ENCODE assay signal across 10 cellular contexts in genomic region chr9:92146610-92147009, GRCh38. TPM values are rescaled to one million over a fixed set of nuclear protein-coding genes. Genes with fewer than 3 reads are reported as not detected.
DNase-seq lines count a peak whose midpoint lies in the region; ATAC-seq and TF ChIP-seq lines count a peak whose summit lies in the region.
"Had no signal": no experiment of that assay in that cellular context is flagged by ENCODE, and none has a peak within 500 bp of the region (broad histone marks: within the 10 kb centered on the region; RNA-seq: fewer than 3 reads in every experiment).

No MANE protein-coding gene starts in this region.

- H3K9me3 Mint-ChIP-seq in CD8-positive, alpha-beta memory T cell = no peaks in the 10 kb centered on the region
- no peaks in the 10 kb centered on the region for H3K9me3 Mint-ChIP-seq in Calu3 (ENCODE audit: low read depth, unreplicated experiment)
- H3K9me3 Mint-ChIP-seq: T-helper 2 cell treated with Interferon-gamma antibody and Interleukin-4, amounts not matched to agents 5 μg/mL and 100 μg/mL, for 36 hours had no signal

- TSS peak; percentile 72 for BruUV-seq in PC-9 (replicated peaks; lab: Mats Ljungman, UMichigan)
- BruUV-seq in Calu3 (replicated peaks; lab: Mats Ljungman, UMichigan) = no TSS peak

- H3K9ac ChIP-seq in fibroblast of lung (ENCODE audit: insufficient read depth, low read length) = no peak overlapping the region

- peaks cover 22 to 62% of the 10 kb centered on the region in 2 donors for H3K27me3 Mint-ChIP-seq in CD8-positive, alpha-beta memory T cell
- peaks cover 18% of the 10 kb centered on the region for H3K27me3 Mint-ChIP-seq in Calu3 (ENCODE audit: unreplicated experiment)

- WGBS in lower leg skin, 2 donors = 35 to 37% methylated on average over 3 of the region's 3 CpGs

- H3K4me3 ChIP-seq in CD8-positive, alpha-beta memory T cell (ENCODE audit: low read length) = no peak overlapping the region
- H3K4me3 ChIP-seq in PC-9 (peak overlapping the region; percentile 31; the same call in 1 of the 2 replicates), fibroblast of lung (replicated peaks in 1 of 4; ENCODE audit: control extremely low read depth in 1 of 4, insufficient read depth in 1 of 4, low read depth in 3 of 4, low read length in 4 of 4) (no peak overlapping the region), osteoblast (ENCODE audit: insufficient read depth, low read length) (peak overlapping the region; percentile 48), lower leg skin (ENCODE audit: low read depth, poor library complexity, severe bottlenecking) (no peak overlapping the region)

- H3F3A ChIP-seq in PC-9 (ENCODE audit: insufficient read depth, low read depth) = peaks cover 10% of the 10 kb centered on the region; the same call in 1 of the 2 replicates

- intact Hi-C loops in PC-9 (cut with micrococcal nuclease; ENCODE audit: unreplicated experiment) (no loop called here), Calu3 (cut with micrococcal nuclease; ENCODE audit: unreplicated experiment) (no loop called here), lower leg skin (cut with DNase I; ENCODE audit: low total_unique reads) (loop anchor here (10.0 kb wide), 2 partner anchors 488 to 658 kb away; no protein-coding TSS in a partner anchor)

- H3K36me3 Mint-ChIP-seq in CD8-positive, alpha-beta memory T cell = no peaks in the 10 kb centered on the region
- H3K36me3 Mint-ChIP-seq in Calu3 (ENCODE audit: insufficient read depth, unreplicated experiment) = no peaks in the 10 kb centered on the region

- H3K9me2 ChIP-seq in PC-9 (ENCODE audit: insufficient read depth) = no peaks in the 10 kb centered on the region

- peak overlapping the region; percentile 38 for H3K27ac ChIP-seq in CD8-positive, alpha-beta memory T cell (ENCODE audit: low read depth, low read length)
- peak overlapping the region; percentile 63 for H3K27ac ChIP-seq in PC-9
- H3K27ac ChIP-seq in fibroblast of lung (ENCODE audit: insufficient read depth, low read length) = peak overlapping the region; percentile 91
- peak overlapping the region; percentile 95 for H3K27ac ChIP-seq in osteoblast (ENCODE audit: low read depth, low read length)

- H4K20me1 ChIP-seq in PC-9 (ENCODE audit: insufficient read depth) = no peaks in the 10 kb centered on the region
- no peaks in the 10 kb centered on the region for H4K20me1 ChIP-seq in fibroblast of lung (ENCODE audit: control insufficient read depth, extremely low read depth, insufficient read depth, low read length)
- no peaks in the 10 kb centered on the region for H4K20me1 ChIP-seq in osteoblast (ENCODE audit: insufficient read depth, low read length)

- H3K4me2 ChIP-seq in PC-9 (peak overlapping the region; percentile 73), fibroblast of lung (ENCODE audit: extremely low read depth, insufficient read depth, low read length) (peak overlapping the region; percentile 29), osteoblast (ENCODE audit: insufficient read depth, low read length) (peak overlapping the region; percentile 75)

- CTCF ChIA-PET in CD8-positive, alpha-beta memory T cell (lab: Charles Lee) = no interaction called here
- CTCF ChIA-PET in PC-9 (lab: Charles Lee) = no interaction called here
- CTCF ChIA-PET in Calu3 (lab: Charles Lee) = no interaction called here

- TF ChIP-seq POLR2A in lower leg skin (IDR thresholded peaks at IDR 0.05) = no peak

- peaks cover 2% of the 10 kb centered on the region for H3K27me3 ChIP-seq in CD8-positive, alpha-beta memory T cell (ENCODE audit: insufficient read depth, low read length, poor library complexity, severe bottlenecking)
- peaks cover 1% of the 10 kb centered on the region; the same call in 1 of the 2 replicates for H3K27me3 ChIP-seq in PC-9 (ENCODE audit: insufficient read depth, low read depth)
- H3K27me3 ChIP-seq in fibroblast of lung (ENCODE audit: control insufficient read depth, insufficient read depth, low read length) = no peaks in the 10 kb centered on the region
- no peaks in the 10 kb centered on the region for H3K27me3 ChIP-seq in osteoblast (ENCODE audit: insufficient read depth, low read length)

- no peaks in the 10 kb centered on the region for H3K36me3 ChIP-seq in CD8-positive, alpha-beta memory T cell (ENCODE audit: insufficient read depth, low read length)
- H3K36me3 ChIP-seq in PC-9 (ENCODE audit: low read depth) (no peaks in the 10 kb centered on the region), fibroblast of lung (ENCODE audit: control insufficient read depth, insufficient read depth, low read length) (no peaks in the 10 kb centered on the region), osteoblast (ENCODE audit: insufficient read depth, low read length) (no peaks in the 10 kb centered on the region)

- POLR2A ChIA-PET in CD8-positive, alpha-beta memory T cell (lab: Charles Lee) = no interaction called here
- POLR2A ChIA-PET in PC-9 (lab: Charles Lee; ENCODE audit: unreplicated experiment) = no interaction called here

- H3K79me2 ChIP-seq in PC-9 (ENCODE audit: low read depth) (no peaks in the 10 kb centered on the region), fibroblast of lung (ENCODE audit: control insufficient read depth, insufficient read depth, low read length) (no peaks in the 10 kb centered on the region), osteoblast (ENCODE audit: insufficient read depth, low read length) (peaks cover 2% of the 10 kb centered on the region)

- no peak for TF ChIP-seq CTCF in PC-9 (conservative IDR thresholded peaks at IDR 0.05)
- no peak for TF ChIP-seq CTCF in fibroblast of lung (conservative IDR thresholded peaks at IDR 0.05 in 1 of 2, IDR thresholded peaks at IDR 0.05 in 1 of 2; ENCODE audit: low read depth in 1 of 2, low read length in 2 of 2)
- TF ChIP-seq CTCF in osteoblast (IDR thresholded peaks at IDR 0.05; ENCODE audit: extremely low read depth, low read depth, low read length) = no peak
- TF ChIP-seq CTCF in Calu3 (IDR thresholded peaks at IDR 0.05; ENCODE audit: unreplicated experiment) = no peak
- TF ChIP-seq CTCF in lower leg skin (IDR thresholded peaks at IDR 0.05) = no peak

- no peaks in the 10 kb centered on the region for H3K9me3 ChIP-seq in CD8-positive, alpha-beta memory T cell (ENCODE audit: low read length)
- no peaks in the 10 kb centered on the region for H3K9me3 ChIP-seq in PC-9 (ENCODE audit: insufficient read depth, low read depth)
- H3K9me3 ChIP-seq in fibroblast of lung (ENCODE audit: control insufficient read depth, insufficient read depth, low read depth, low read length) = no peaks in the 10 kb centered on the region
- no peaks in the 10 kb centered on the region for H3K9me3 ChIP-seq in osteoblast (ENCODE audit: low read depth, low read length)

- peaks cover 0 to under 1% (median 0%) of the 10 kb centered on the region in 3 donors for H3K4me1 Mint-ChIP-seq in CD8-positive, alpha-beta memory T cell
- no peaks in the 10 kb centered on the region for H3K4me1 Mint-ChIP-seq in Calu3 (ENCODE audit: low read depth, unreplicated experiment)

- H3K4me3 Mint-ChIP-seq in CD8-positive, alpha-beta memory T cell = no peak overlapping the region
- no peak overlapping the region for H3K4me3 Mint-ChIP-seq in Calu3 (ENCODE audit: low read depth, unreplicated experiment)

- ATAC-seq in GM18867 (IDR thresholded peaks at IDR 0.05; ENCODE audit: unreplicated experiment) = no peak

- H3K4me1 ChIP-seq in CD8-positive, alpha-beta memory T cell (ENCODE audit: insufficient read depth, low read length) = no peaks in the 10 kb centered on the region
- H3K4me1 ChIP-seq in PC-9 (replicated peaks; ENCODE audit: insufficient read depth) (peaks cover 31% of the 10 kb centered on the region), fibroblast of lung (ENCODE audit: control insufficient read depth, extremely low read depth, insufficient read depth, low read length) (peaks cover 13% of the 10 kb centered on the region), osteoblast (ENCODE audit: insufficient read depth, low read length) (peaks cover 27% of the 10 kb centered on the region)

- DNase-seq in CD8-positive, alpha-beta memory T cell = no peak
- DNase-seq in PC-9 (no peak), fibroblast of lung (ENCODE audit: low read depth in 2 of 2) (peak; percentile 53 to 57), osteoblast (ENCODE audit: insufficient read length, low spot score, missing footprints) (peak; percentile 67), NCI-H1694 treated with DMSO at 0.1 percent for 48 hours (lab: John Stamatoyannopoulos, UW) (no peak), Calu3 (no peak), lower leg skin (ENCODE audit: low spot score in 2 of 2) (no peak)
- DNase-seq: activated gamma-delta T cell treated with Interleukin-2 at 50 U/mL for 16 hours had no signal

- H3K27ac Mint-ChIP-seq in CD8-positive, alpha-beta memory T cell = no peak overlapping the region
- no peak overlapping the region for H3K27ac Mint-ChIP-seq in Calu3 (ENCODE audit: unreplicated experiment)

- no peak overlapping the region for H2AFZ ChIP-seq in PC-9
- H2AFZ ChIP-seq in fibroblast of lung (ENCODE audit: low read length) = no peak overlapping the region
- peak overlapping the region; percentile 85 for H2AFZ ChIP-seq in osteoblast (ENCODE audit: low read length)

RNA-seq across cellular contexts. Expression of gene SPTLC1, which starts 31.4 kb away (rescaled TPM):
- 10 to 100 TPM; 60.7 to 64.0 TPM for total RNA-seq in CD8-positive, alpha-beta memory T cell
- polyA plus RNA-seq in CD8-positive, alpha-beta memory T cell = 38.8 TPM
- total RNA-seq in PC-9 (2021) = 80.9 and 103 TPM in 2 replicates
- total RNA-seq in fibroblast of lung = 122 and 138 TPM in 2 replicates
- polyA plus RNA-seq in fibroblast of lung = 86.2 and 97.8 TPM in 2 replicates
- 53.2 and 57.1 TPM in 2 replicates for polyA plus RNA-seq in fibroblast of lung (2012)
- 33.6 and 39.7 TPM in 2 replicates for polyA minus RNA-seq in fibroblast of lung (ENCODE audit: low replicate concordance)
- 124 and 129 TPM in 2 replicates for total RNA-seq in osteoblast
- total RNA-seq in Calu3 (2022) = 72.7 and 77.0 TPM in 2 replicates
- total RNA-seq in lower leg skin = 10 to 100 TPM; 80.5 to 99.6 (median 95.6) TPM

Comparison
In these comparisons a context has a peak if more than half of its experiments do, and no peak if none do; other contexts are left out.
1. DNase-seq: peak in fibroblast of lung (2 of 2) and osteoblast (single experiment); none in CD8-positive, alpha-beta memory T cell (0 of 5), PC-9 (0 of 2), NCI-H1694 treated with DMSO at 0.1 percent for 48 hours (single experiment), Calu3 (single experiment) and lower leg skin (0 of 2).
2. H3K27ac ChIP-seq: peak in every context shown above with its lines; median percentile 95 in osteoblast; 91 in fibroblast of lung; 63 in PC-9; 38 in CD8-positive, alpha-beta memory T cell.
3. H3K4me3 ChIP-seq: peak in PC-9 (single experiment) and osteoblast (single experiment); none in CD8-positive, alpha-beta memory T cell (single experiment), fibroblast of lung (0 of 4) and lower leg skin (single experiment).
4. Peak in every context shown above with its lines, with median percentiles within 50 percentile points of each other: H3K4me2 ChIP-seq.